ENCODE assay signal across 26 cellular contexts in genomic region chr13:19952850-19953249, GRCh38.
"Had no signal": no experiment of that assay in that cellular context is flagged by ENCODE, and none has a peak within 500 bp of the region (broad histone marks: within the 10 kb centered on the region; RNA-seq: fewer than 3 reads in every experiment).

No MANE protein-coding gene starts in this region.

- H3K36me3 ChIP-seq: left ventricle myocardium inferior, pancreas, prostate gland, tibial nerve, uterus had no signal

- H3K4me3 ChIP-seq: left ventricle myocardium inferior, lung, pancreas, prostate gland, tibial nerve, uterus had no signal

- H3K27ac ChIP-seq: left ventricle myocardium inferior, pancreas, prostate gland, tibial nerve, uterus had no signal

- H3K27me3 ChIP-seq: pancreas, tibial nerve, uterus had no signal

- H3K9me3 Mint-ChIP-seq: immature natural killer cell; naive thymus-derived CD8-positive, alpha-beta T cell; nephron; neural crest cell; stimulated activated memory B cell treated with anti-CD40 and anti-IgM and Interleukin-4, amounts not matched to agents 10 μg/mL and 1 μg/mL and 100 μg/mL, for 72 hours; stimulated activated naive CD8-positive, alpha-beta T cell treated with anti-CD3 and anti-CD28 coated beads, Interleukin-15, amount 100 ng/mL, for 72 hours; type B pancreatic cell had no signal

- FAIRE-seq: islet of Langerhans, pancreas, small intestine had no signal

- DNase-seq: hypothalamus; immature natural killer cell; left ventricle myocardium inferior; naive thymus-derived CD8-positive, alpha-beta T cell; nucleus accumbens; pancreas; posterior cingulate gyrus; retina; right cardiac atrium; small intestine; stimulated activated CD4-positive, alpha-beta T cell treated with anti-CD3 and anti-CD28 coated beads, Interleukin-1b, Interleukin-23, amount 100 ng/mL, for 48 hours; stimulated activated CD4-positive, alpha-beta T cell treated with anti-CD3 and anti-CD28 coated beads, Interleukin-2, amount 100 ng/mL, for 48 hours; stimulated activated CD4-positive, alpha-beta T cell treated with anti-CD3 and anti-CD28 coated beads, Interleukin-4, amount 100 ng/mL, for 4 hours; stimulated activated CD8-positive, alpha-beta memory T cell treated with anti-CD3 and anti-CD28 coated beads, Interleukin-4, amount 100 ng/mL, for 48 hours; stimulated activated naive CD4-positive, alpha-beta T cell treated with Interleukin-2 at 50 U/mL for 16 hours; stimulated activated naive CD8-positive, alpha-beta T cell treated with anti-CD3 and anti-CD28 coated beads, Interleukin-15, amount 100 ng/mL, for 72 hours; substantia nigra; uterus had no signal

- H3K36me3 Mint-ChIP-seq: immature natural killer cell; naive thymus-derived CD8-positive, alpha-beta T cell; stimulated activated memory B cell treated with anti-CD40 and anti-IgM and Interleukin-4, amounts not matched to agents 10 μg/mL and 1 μg/mL and 100 μg/mL, for 72 hours; type B pancreatic cell had no signal

- H3K4me1 Mint-ChIP-seq: nephron; neural crest cell; stimulated activated memory B cell treated with anti-CD40 and anti-IgM and Interleukin-4, amounts not matched to agents 10 μg/mL and 1 μg/mL and 100 μg/mL, for 72 hours; stimulated activated naive CD8-positive, alpha-beta T cell treated with anti-CD3 and anti-CD28 coated beads, Interleukin-15, amount 100 ng/mL, for 72 hours had no signal

- H3K4me1 ChIP-seq: pancreas, prostate gland, tibial nerve, uterus had no signal

- H3K4me3 Mint-ChIP-seq: immature natural killer cell; naive thymus-derived CD8-positive, alpha-beta T cell; nephron; neural crest cell; stimulated activated memory B cell treated with anti-CD40 and anti-IgM and Interleukin-4, amounts not matched to agents 10 μg/mL and 1 μg/mL and 100 μg/mL, for 72 hours; stimulated activated naive CD8-positive, alpha-beta T cell treated with anti-CD3 and anti-CD28 coated beads, Interleukin-15, amount 100 ng/mL, for 72 hours; type B pancreatic cell had no signal

- H3K27me3 Mint-ChIP-seq: stimulated activated memory B cell treated with anti-CD40 and anti-IgM and Interleukin-4, amounts not matched to agents 10 μg/mL and 1 μg/mL and 100 μg/mL, for 72 hours; stimulated activated naive CD8-positive, alpha-beta T cell treated with anti-CD3 and anti-CD28 coated beads, Interleukin-15, amount 100 ng/mL, for 72 hours; type B pancreatic cell had no signal

- H3K27ac Mint-ChIP-seq: immature natural killer cell; naive thymus-derived CD8-positive, alpha-beta T cell; nephron; stimulated activated memory B cell treated with anti-CD40 and anti-IgM and Interleukin-4, amounts not matched to agents 10 μg/mL and 1 μg/mL and 100 μg/mL, for 72 hours; stimulated activated naive CD8-positive, alpha-beta T cell treated with anti-CD3 and anti-CD28 coated beads, Interleukin-15, amount 100 ng/mL, for 72 hours; type B pancreatic cell had no signal

- H3K9me3 ChIP-seq: left ventricle myocardium inferior, pancreas, prostate gland, tibial nerve, uterus had no signal
